Comparison of ENCODE assay signal across 3 cellular contexts in the genomic region with DNA sequence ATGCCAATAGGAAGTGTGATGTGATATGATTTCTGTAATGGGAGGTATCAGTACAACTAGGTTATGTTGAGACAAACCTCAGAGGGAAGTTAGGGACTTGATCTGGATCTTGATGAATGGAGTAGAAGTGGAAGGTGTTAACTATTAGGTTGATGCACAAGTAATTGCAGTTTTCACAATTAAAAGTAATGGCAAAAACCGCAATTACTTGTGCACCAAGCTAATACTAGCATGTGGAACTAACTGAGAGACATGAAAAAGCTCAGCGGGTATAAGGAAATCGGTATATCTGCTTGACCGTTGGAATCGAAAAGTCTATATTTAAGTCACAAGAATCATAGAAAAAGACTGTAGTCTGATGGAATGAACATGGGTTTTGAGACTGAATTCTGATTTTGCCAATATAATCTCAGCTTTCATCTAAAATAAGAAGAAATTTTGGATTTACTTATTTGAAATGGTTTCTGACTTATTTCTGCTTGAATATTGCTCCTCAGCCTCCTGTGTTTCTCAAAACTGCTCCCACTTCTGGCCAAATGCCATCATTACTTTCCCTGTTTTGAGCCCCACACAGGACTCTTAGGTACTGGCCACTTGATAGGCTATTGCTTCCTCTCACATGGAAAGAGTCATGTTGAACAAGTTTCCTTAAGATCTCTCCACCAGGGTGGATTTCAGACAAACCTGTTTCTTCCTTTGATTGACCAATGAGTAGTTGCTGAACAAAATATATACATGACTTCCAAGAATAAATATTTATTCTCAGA.
TF ChIP-seq lines count a peak whose summit lies in the region.

No MANE protein-coding gene starts in this region.

TF ChIP-seq in SK-N-SH, 30 proteins besides CTCF, POLR2A, EP300 and RAD21:
- TF ChIP-seq MXI1 (IDR thresholded peaks at IDR 0.05; ENCODE audit: low read depth, low read length) (no peak), GATA2 (CRISPR knock-in tag; IDR thresholded peaks at IDR 0.05) (no peak), FOXJ3 (CRISPR knock-in tag; IDR thresholded peaks at IDR 0.05) (no peak), SMC3 (IDR thresholded peaks at IDR 0.05; ENCODE audit: low read depth, low read length) (no peak), JUND (IDR thresholded peaks at IDR 0.05) (no peak), MAX (IDR thresholded peaks at IDR 0.05; ENCODE audit: low read depth) (no peak), EZH2phosphoT487 (IDR thresholded peaks at IDR 0.05; ENCODE audit: borderline replicate concordance, low read depth) (no peak), TEAD4 (IDR thresholded peaks at IDR 0.05; ENCODE audit: borderline replicate concordance, insufficient read depth) (no peak), GABPA (IDR thresholded peaks at IDR 0.05; ENCODE audit: low read depth) (no peak), USF2 (IDR thresholded peaks at IDR 0.05; ENCODE audit: borderline replicate concordance, low read depth, low read length) (no peak), NRF1 (IDR thresholded peaks at IDR 0.05; ENCODE audit: low read depth, low read length) (no peak)

TF ChIP-seq in SK-N-SH treated with all-trans-retinoic acid at 6 μM for 48 hours, 23 proteins besides CTCF, POLR2A, EP300 and RAD21:
- TF ChIP-seq ZNF565 (CRISPR knock-in tag; conservative IDR thresholded peaks at IDR 0.05; ENCODE audit: low read depth) (no peak), CSDC2 (CRISPR knock-in tag; IDR thresholded peaks at IDR 0.05) (no peak), ZC3H10 (CRISPR knock-in tag; IDR thresholded peaks at IDR 0.05) (no peak), GLIS3 (CRISPR knock-in tag; IDR thresholded peaks at IDR 0.05) (no peak), TCF4 (CRISPR knock-in tag; IDR thresholded peaks at IDR 0.05; ENCODE audit: borderline replicate concordance) (no peak), BACH2 (CRISPR knock-in tag; IDR thresholded peaks at IDR 0.05; ENCODE audit: borderline replicate concordance) (no peak), ISL1 (CRISPR knock-in tag; IDR thresholded peaks at IDR 0.05) (no peak), ARNTL (CRISPR knock-in tag; IDR thresholded peaks at IDR 0.05; ENCODE audit: borderline replicate concordance, low read depth) (no peak), CSRNP3 (CRISPR knock-in tag; IDR thresholded peaks at IDR 0.05) (no peak), ZFP3 (CRISPR knock-in tag; IDR thresholded peaks at IDR 0.05) (no peak), TOX (CRISPR knock-in tag; IDR thresholded peaks at IDR 0.05; ENCODE audit: borderline replicate concordance) (no peak), ESRRG (CRISPR knock-in tag; IDR thresholded peaks at IDR 0.05) (no peak)
- TF ChIP-seq, protein P1, sequence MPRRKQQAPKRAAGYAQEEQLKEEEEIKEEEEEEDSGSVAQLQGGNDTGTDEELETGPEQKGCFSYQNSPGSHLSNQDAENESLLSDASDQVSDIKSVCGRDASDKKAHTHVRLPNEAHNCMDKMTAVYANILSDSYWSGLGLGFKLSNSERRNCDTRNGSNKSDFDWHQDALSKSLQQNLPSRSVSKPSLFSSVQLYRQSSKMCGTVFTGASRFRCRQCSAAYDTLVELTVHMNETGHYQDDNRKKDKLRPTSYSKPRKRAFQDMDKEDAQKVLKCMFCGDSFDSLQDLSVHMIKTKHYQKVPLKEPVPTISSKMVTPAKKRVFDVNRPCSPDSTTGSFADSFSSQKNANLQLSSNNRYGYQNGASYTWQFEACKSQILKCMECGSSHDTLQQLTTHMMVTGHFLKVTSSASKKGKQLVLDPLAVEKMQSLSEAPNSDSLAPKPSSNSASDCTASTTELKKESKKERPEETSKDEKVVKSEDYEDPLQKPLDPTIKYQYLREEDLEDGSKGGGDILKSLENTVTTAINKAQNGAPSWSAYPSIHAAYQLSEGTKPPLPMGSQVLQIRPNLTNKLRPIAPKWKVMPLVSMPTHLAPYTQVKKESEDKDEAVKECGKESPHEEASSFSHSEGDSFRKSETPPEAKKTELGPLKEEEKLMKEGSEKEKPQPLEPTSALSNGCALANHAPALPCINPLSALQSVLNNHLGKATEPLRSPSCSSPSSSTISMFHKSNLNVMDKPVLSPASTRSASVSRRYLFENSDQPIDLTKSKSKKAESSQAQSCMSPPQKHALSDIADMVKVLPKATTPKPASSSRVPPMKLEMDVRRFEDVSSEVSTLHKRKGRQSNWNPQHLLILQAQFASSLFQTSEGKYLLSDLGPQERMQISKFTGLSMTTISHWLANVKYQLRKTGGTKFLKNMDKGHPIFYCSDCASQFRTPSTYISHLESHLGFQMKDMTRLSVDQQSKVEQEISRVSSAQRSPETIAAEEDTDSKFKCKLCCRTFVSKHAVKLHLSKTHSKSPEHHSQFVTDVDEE (CRISPR knock-in tag; IDR thresholded peaks at IDR 0.05), result no peak

TF ChIP-seq in endothelial cell of umbilical vein, 7 proteins besides CTCF, POLR2A, EP300 and RAD21:
- TF ChIP-seq FOS (IDR thresholded peaks at IDR 0.05; ENCODE audit: borderline replicate concordance, insufficient read depth, low read length) (no peak), EZH2 (IDR thresholded peaks at IDR 0.05; ENCODE audit: borderline replicate concordance, low read depth, low read length, severe bottlenecking) (no peak), MAX (IDR thresholded peaks at IDR 0.05; ENCODE audit: insufficient read depth, insufficient read length) (no peak), POLR2AphosphoS5 (IDR thresholded peaks at IDR 0.05; ENCODE audit: insufficient read depth, low read depth, low read length) (no peak), GATA2 (IDR thresholded peaks at IDR 0.05; ENCODE audit: insufficient read depth, insufficient read length, low read depth, low read length) (no peak), MYC (IDR thresholded peaks at IDR 0.05; ENCODE audit: low read depth, low read length) (no peak), JUN (IDR thresholded peaks at IDR 0.05; ENCODE audit: borderline replicate concordance, insufficient read depth, insufficient read length, low read depth) (no peak)
